ENCODE assay signal across 1 cellular context in the genomic region with DNA sequence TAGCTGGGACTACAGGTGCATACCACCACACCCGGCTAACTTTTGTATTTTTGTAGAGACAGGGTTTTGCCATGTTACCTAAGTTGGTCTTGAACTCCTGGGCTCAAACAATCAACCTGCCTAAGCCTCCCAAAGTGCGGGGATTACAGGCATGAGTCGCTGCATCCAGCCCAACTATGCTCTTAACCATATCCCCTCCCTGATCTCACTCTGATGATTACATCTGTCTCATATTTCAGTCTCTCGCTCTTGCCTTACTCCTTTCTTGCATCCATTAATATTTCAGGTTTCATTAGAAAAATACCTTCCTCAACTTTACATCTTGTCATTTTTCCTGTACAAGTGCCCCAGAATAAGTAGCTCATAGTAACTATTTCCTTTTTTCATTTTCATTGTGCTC.
TF ChIP-seq lines count a peak whose summit lies in the region.

No MANE protein-coding gene starts in this region.

TF ChIP-seq in SK-N-SH treated with all-trans-retinoic acid at 6 μM for 48 hours, 23 proteins besides CTCF, POLR2A, EP300 and RAD21 (continued from another document):
- TF ChIP-seq, protein P1, sequence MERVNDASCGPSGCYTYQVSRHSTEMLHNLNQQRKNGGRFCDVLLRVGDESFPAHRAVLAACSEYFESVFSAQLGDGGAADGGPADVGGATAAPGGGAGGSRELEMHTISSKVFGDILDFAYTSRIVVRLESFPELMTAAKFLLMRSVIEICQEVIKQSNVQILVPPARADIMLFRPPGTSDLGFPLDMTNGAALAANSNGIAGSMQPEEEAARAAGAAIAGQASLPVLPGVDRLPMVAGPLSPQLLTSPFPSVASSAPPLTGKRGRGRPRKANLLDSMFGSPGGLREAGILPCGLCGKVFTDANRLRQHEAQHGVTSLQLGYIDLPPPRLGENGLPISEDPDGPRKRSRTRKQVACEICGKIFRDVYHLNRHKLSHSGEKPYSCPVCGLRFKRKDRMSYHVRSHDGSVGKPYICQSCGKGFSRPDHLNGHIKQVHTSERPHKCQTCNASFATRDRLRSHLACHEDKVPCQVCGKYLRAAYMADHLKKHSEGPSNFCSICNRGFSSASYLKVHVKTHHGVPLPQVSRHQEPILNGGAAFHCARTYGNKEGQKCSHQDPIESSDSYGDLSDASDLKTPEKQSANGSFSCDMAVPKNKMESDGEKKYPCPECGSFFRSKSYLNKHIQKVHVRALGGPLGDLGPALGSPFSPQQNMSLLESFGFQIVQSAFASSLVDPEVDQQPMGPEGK (CRISPR knock-in tag; IDR thresholded peaks at IDR 0.05; ENCODE audit: borderline replicate concordance), result no peak
- TF ChIP-seq GLIS3 (CRISPR knock-in tag; IDR thresholded peaks at IDR 0.05), result no peak
- TF ChIP-seq ZFP30 (CRISPR knock-in tag; IDR thresholded peaks at IDR 0.05), result no peak
- no peak for TF ChIP-seq ZC3H10 (CRISPR knock-in tag; IDR thresholded peaks at IDR 0.05)
- no peak for TF ChIP-seq ZNF8 (CRISPR knock-in tag; IDR thresholded peaks at IDR 0.05)
- no peak for TF ChIP-seq ESRRG (CRISPR knock-in tag; IDR thresholded peaks at IDR 0.05)
- TF ChIP-seq CSDC2 (CRISPR knock-in tag; IDR thresholded peaks at IDR 0.05), result no peak
